ENCODE assay signal across 8 cellular contexts in the genomic region with DNA sequence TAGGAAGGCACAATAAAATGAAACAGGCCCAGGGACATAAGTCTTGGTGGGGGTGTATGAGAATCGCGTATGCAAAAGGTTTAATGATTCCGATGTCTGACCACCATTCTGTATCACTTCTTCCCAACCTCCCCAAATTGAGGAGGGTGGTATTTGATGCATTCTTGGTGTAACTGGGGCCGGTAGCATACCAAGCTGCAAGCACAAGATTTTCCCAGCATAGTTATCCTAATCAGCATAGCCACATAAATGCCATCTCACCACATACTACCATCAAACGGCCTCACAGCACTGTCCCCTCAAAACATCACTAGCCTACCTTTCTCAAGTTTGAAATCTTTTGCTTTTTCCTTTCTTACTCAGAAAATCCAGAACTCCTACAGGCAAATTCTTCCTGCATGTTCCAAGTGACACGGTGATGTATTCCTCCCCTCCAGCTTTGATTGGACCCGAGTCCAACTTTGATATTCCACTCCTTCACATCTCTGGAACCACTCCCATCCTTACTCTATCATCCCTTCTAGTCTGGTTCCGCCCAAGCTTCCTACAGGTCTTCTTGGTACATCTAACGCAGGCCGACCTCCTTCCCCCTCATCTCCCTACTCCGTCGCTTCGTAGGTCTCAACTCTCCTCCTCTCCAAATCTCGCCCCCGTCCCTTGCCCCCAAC. TPM values are rescaled to one million over a fixed set of nuclear protein-coding genes. Genes with fewer than 3 reads are reported as not detected.
DNase-seq lines count a peak whose midpoint lies in the region; ATAC-seq and TF ChIP-seq lines count a peak whose summit lies in the region.

No MANE protein-coding gene starts in this region.

- TF ChIP-seq CTCF in AG10803 (conservative IDR thresholded peaks at IDR 0.05; ENCODE audit: low read length), result no peak
- no peak for TF ChIP-seq CTCF in HFF-Myc (IDR thresholded peaks at IDR 0.05; ENCODE audit: low read depth, low read length, missing control alignments)
- no peak for TF ChIP-seq CTCF in glutamatergic neuron (IDR thresholded peaks at IDR 0.05; ENCODE audit: partially characterized antibody, unreplicated experiment)
- no peak for TF ChIP-seq CTCF in retinal pigment epithelial cell (conservative IDR thresholded peaks at IDR 0.05; ENCODE audit: low read depth, low read length)

- no peaks in the 10 kb centered on the region for H3K27me3 Mint-ChIP-seq in activated CD8-positive, alpha-beta T cell treated with anti-CD3 and anti-CD28 coated beads, Interleukin-2, amount 10 ng/mL, durations not matched to agents 7 days and 5 days (ENCODE audit: low read depth)
- H3K27me3 Mint-ChIP-seq in glutamatergic neuron (ENCODE audit: unreplicated experiment), result peaks cover 8% of the 10 kb centered on the region

- H3K9me3 Mint-ChIP-seq in activated CD8-positive, alpha-beta T cell treated with anti-CD3 and anti-CD28 coated beads, Interleukin-2, amount 10 ng/mL, durations not matched to agents 7 days and 5 days (ENCODE audit: insufficient read depth), result no peaks in the 10 kb centered on the region
- peaks cover 15% of the 10 kb centered on the region for H3K9me3 Mint-ChIP-seq in glutamatergic neuron (ENCODE audit: unreplicated experiment)

- CTCF ChIA-PET in activated CD8-positive, alpha-beta T cell treated with anti-CD3 and anti-CD28 coated beads, Interleukin-2, amount 10 ng/mL, durations not matched to agents 7 days and 5 days (lab: Charles Lee), result interaction anchor here (0.9 to 6.1 kb wide), 8 partner anchors 11 to 188 kb away, joined by 3 to 52 read pairs (median 4); a partner anchor contains a TSS

- peak overlapping the region; percentile 91 for H3K4me3 Mint-ChIP-seq in activated CD8-positive, alpha-beta T cell treated with anti-CD3 and anti-CD28 coated beads, Interleukin-2, amount 10 ng/mL, durations not matched to agents 7 days and 5 days
- peak overlapping the region; percentile 100 for H3K4me3 Mint-ChIP-seq in glutamatergic neuron (ENCODE audit: unreplicated experiment)

- H3K36me3 Mint-ChIP-seq in activated CD8-positive, alpha-beta T cell treated with anti-CD3 and anti-CD28 coated beads, Interleukin-2, amount 10 ng/mL, durations not matched to agents 7 days and 5 days (ENCODE audit: low read depth), result peaks cover 45% of the 10 kb centered on the region
- no peaks in the 10 kb centered on the region for H3K36me3 Mint-ChIP-seq in glutamatergic neuron (ENCODE audit: unreplicated experiment)

- peaks cover 45% of the 10 kb centered on the region for H3K4me1 Mint-ChIP-seq in activated CD8-positive, alpha-beta T cell treated with anti-CD3 and anti-CD28 coated beads, Interleukin-2, amount 10 ng/mL, durations not matched to agents 7 days and 5 days (ENCODE audit: low read depth)
- peaks cover 11% of the 10 kb centered on the region for H3K4me1 Mint-ChIP-seq in glutamatergic neuron (ENCODE audit: low read depth, unreplicated experiment)

- H3K4me3 ChIP-seq in AG10803 (ENCODE audit: low read length), result peak overlapping the region; percentile 92
- H3K4me3 ChIP-seq in HFF-Myc (replicated peaks; ENCODE audit: low read depth, low read length), result peak overlapping the region; percentile 77
- peak overlapping the region; percentile 90 for H3K4me3 ChIP-seq in retinal pigment epithelial cell (ENCODE audit: low read length)

- ATAC-seq in activated CD8-positive, alpha-beta T cell treated with anti-CD3 and anti-CD28 coated beads, Interleukin-2, amount 10 ng/mL, durations not matched to agents 7 days and 5 days, result no peak
- ATAC-seq in HG03097 (IDR thresholded peaks at IDR 0.05; ENCODE audit: low FRiP score, unreplicated experiment) (no peak), GM21367 (IDR thresholded peaks at IDR 0.05; ENCODE audit: unreplicated experiment) (no peak), GM21576 (IDR thresholded peaks at IDR 0.05; ENCODE audit: unreplicated experiment) (no peak)

- POLR2A ChIA-PET in activated CD8-positive, alpha-beta T cell treated with anti-CD3 and anti-CD28 coated beads, Interleukin-2, amount 10 ng/mL, durations not matched to agents 7 days and 5 days (lab: Charles Lee), result interaction anchor here (0.5 to 3.1 kb wide), 14 partner anchors 9 to 302 kb away, joined by 3 to 21 read pairs (median 4); a partner anchor contains a TSS

- peak overlapping the region; percentile 96 for H3K27ac Mint-ChIP-seq in activated CD8-positive, alpha-beta T cell treated with anti-CD3 and anti-CD28 coated beads, Interleukin-2, amount 10 ng/mL, durations not matched to agents 7 days and 5 days
- H3K27ac Mint-ChIP-seq in glutamatergic neuron (ENCODE audit: unreplicated experiment), result peak overlapping the region; percentile 93

- peak; percentile 62 for DNase-seq in AG10803 (ENCODE audit: low read depth)
- no peak for DNase-seq in HFF-Myc (ENCODE audit: extremely low read depth, low read depth)
- DNase-seq in activated CD8-positive, alpha-beta T cell treated with anti-CD3 and anti-CD28 coated beads, Interleukin-2, amount 10 ng/mL, durations not matched to agents 7 days and 5 days, result no peak
- no peak for DNase-seq in glutamatergic neuron
- peak; percentile 27 for DNase-seq in retinal pigment epithelial cell (ENCODE audit: low read depth)

RNA-seq across cellular contexts. Expression of a gene that starts 0.7 kb away (rescaled TPM):
- 100 to 1,000 TPM; 101 to 104 TPM for total RNA-seq in activated CD8-positive, alpha-beta T cell treated with anti-CD3 and anti-CD28 coated beads, Interleukin-2, amount 10 ng/mL, durations not matched to agents 7 days and 5 days
- 74.8 TPM for total RNA-seq in glutamatergic neuron (ENCODE audit: unreplicated experiment)

RNA-seq across cellular contexts. Expression of a gene that starts 4.7 kb away (rescaled TPM):
- 1 to 10 TPM; 4.9 to 5.1 TPM for total RNA-seq in activated CD8-positive, alpha-beta T cell treated with anti-CD3 and anti-CD28 coated beads, Interleukin-2, amount 10 ng/mL, durations not matched to agents 7 days and 5 days
- total RNA-seq in glutamatergic neuron (ENCODE audit: unreplicated experiment), result 30.5 TPM

RNA-seq across cellular contexts. Expression of a gene that starts 10.4 kb away (rescaled TPM):
- total RNA-seq in activated CD8-positive, alpha-beta T cell treated with anti-CD3 and anti-CD28 coated beads, Interleukin-2, amount 10 ng/mL, durations not matched to agents 7 days and 5 days, result 10 to 100 TPM; 77.9 to 84.2 TPM
- total RNA-seq in glutamatergic neuron (ENCODE audit: unreplicated experiment), result 65.8 TPM

RNA-seq across cellular contexts. Expression of a gene that starts 17.3 kb away (rescaled TPM):
- total RNA-seq in activated CD8-positive, alpha-beta T cell treated with anti-CD3 and anti-CD28 coated beads, Interleukin-2, amount 10 ng/mL, durations not matched to agents 7 days and 5 days, result 10 to 100 TPM; 29.3 to 29.7 TPM
- total RNA-seq in glutamatergic neuron (ENCODE audit: unreplicated experiment), result 51.2 TPM

RNA-seq across cellular contexts. Expression of a gene that starts 28.6 kb away (rescaled TPM):
- total RNA-seq in activated CD8-positive, alpha-beta T cell treated with anti-CD3 and anti-CD28 coated beads, Interleukin-2, amount 10 ng/mL, durations not matched to agents 7 days and 5 days, result not detected
- total RNA-seq in glutamatergic neuron (ENCODE audit: unreplicated experiment), result not detected

Comparison
In these comparisons a context has a peak if more than half of its experiments do, and no peak if none do; other contexts are left out.
1. DNase-seq: peak in AG10803 (single experiment) and retinal pigment epithelial cell (single experiment); none in HFF-Myc (single experiment), activated CD8-positive, alpha-beta T cell treated with anti-CD3 and anti-CD28 coated beads, Interleukin-2, amount 10 ng/mL, durations not matched to agents 7 days and 5 days (single experiment) and glutamatergic neuron (single experiment).
2. Peak in every context shown above with its lines, with median percentiles within 50 percentile points of each other: H3K4me3 ChIP-seq.